8 cellular contexts compared by ENCODE assay signal in genomic region chr2:206442854-206443734, GRCh38. TPM values are rescaled to one million over a fixed set of nuclear protein-coding genes. Genes with fewer than 3 reads are reported as not detected.
DNase-seq lines count a peak whose midpoint lies in the region; ATAC-seq, FAIRE-seq and TF ChIP-seq lines count a peak whose summit lies in the region.

Gene ADAM23, plus strand, starts transcription at chr2:206443532. Its CDS starts 335 bp downstream, at chr2:206443867.

- no peak for FAIRE-seq in kidney (lab: Jason Lieb, UNC)

- no peaks in the 10 kb centered on the region for H3K36me3 ChIP-seq in kidney (ENCODE audit: control insufficient read depth in 1 of 2, insufficient read depth in 2 of 2, low read length in 2 of 2)

- DNase-seq in DMS 273 (lab: John Stamatoyannopoulos, UW; ENCODE audit: unreplicated experiment) (peak; percentile 91), NCI-H1092 treated with DMSO at 0.1 percent for 48 hours (lab: John Stamatoyannopoulos, UW) (peak; percentile 61), choroid plexus epithelial cell (ENCODE audit: low read depth) (peak; percentile 37), kidney (peak; percentile 67), RKO (ENCODE audit: low spot score) (no peak)
- DNase-seq in stimulated activated CD4-positive, alpha-beta T cell treated with anti-CD3 and anti-CD28 coated beads, Interleukin-15, amount 100 ng/mL, for 24 hours: peak; percentile 68

- H3K4me1 ChIP-seq in kidney (ENCODE audit: control insufficient read depth in 1 of 2, insufficient read depth in 1 of 2, low read depth in 1 of 2, low read length in 2 of 2): peaks cover 0 to 10% of the 10 kb centered on the region in 2 donors

- no peaks in the 10 kb centered on the region for H3K9me3 ChIP-seq in kidney (ENCODE audit: control insufficient read depth in 1 of 2, low read length in 2 of 2)

- H3K27ac ChIP-seq in kidney (ENCODE audit: low read depth in 2 of 2, low read length in 2 of 2): no peak within 1 kb of the TSS

- intact Hi-C loops in kidney (cut with DNase I): no loop called here

- TF ChIP-seq CTCF in WI38 (IDR thresholded peaks at IDR 0.05; ENCODE audit: low read depth, low read length) (no peak), choroid plexus epithelial cell (conservative IDR thresholded peaks at IDR 0.05; ENCODE audit: low read depth, low read length) (peak; percentile 12), kidney (IDR thresholded peaks at IDR 0.05; ENCODE audit: borderline replicate concordance, extremely low read depth, insufficient read depth) (no peak)

- ATAC-seq in GM21515 (IDR thresholded peaks at IDR 0.05; ENCODE audit: unreplicated experiment): peak; percentile 45

- H3K9ac ChIP-seq in kidney (ENCODE audit: low read length in 2 of 2): no peak within 1 kb of the TSS

- H3K4me3 ChIP-seq in WI38 (ENCODE audit: low read depth, low read length) (peak within 1 kb of the TSS; percentile 43), choroid plexus epithelial cell (ENCODE audit: low read depth, low read length) (peak within 1 kb of the TSS; percentile 57), kidney (ENCODE audit: low read length in 2 of 2) (peak within 1 kb of the TSS in 1 of 2 donors; percentile 37)

RNA-seq across cellular contexts. Expression of gene ADAM23, which starts in this region (rescaled TPM):
- 1.0 TPM for total RNA-seq in kidney
- 2.5 TPM for polyA plus RNA-seq in kidney (ENCODE audit: insufficient read depth, low read depth, low replicate concordance)
